15 cellular contexts compared by ENCODE assay signal in genomic region chr4:137519406-137519805, GRCh38. TPM values are rescaled to one million over a fixed set of nuclear protein-coding genes. Genes with fewer than 3 reads are reported as not detected.
DNase-seq lines count a peak whose midpoint lies in the region; TF ChIP-seq lines count a peak whose summit lies in the region.
"Had no signal": no experiment of that assay in that cellular context is flagged by ENCODE, and none has a peak within 500 bp of the region (broad histone marks: within the 10 kb centered on the region; RNA-seq: fewer than 3 reads in every experiment).

No MANE protein-coding gene starts in this region.

- H3K9me3 Mint-ChIP-seq in MCF 10A (ENCODE audit: unreplicated experiment): no peaks in the 10 kb centered on the region

- H3K9me3 ChIP-seq in breast epithelium (no peaks in the 10 kb centered on the region), uterus (no peaks in the 10 kb centered on the region)
- H3K9me3 ChIP-seq: Caco-2 had no signal

- no peak for TF ChIP-seq CTCF in MCF 10A (IDR thresholded peaks at IDR 0.05; ENCODE audit: unreplicated experiment)
- TF ChIP-seq CTCF in breast epithelium (IDR thresholded peaks at IDR 0.05): no peak
- no peak for TF ChIP-seq CTCF in astrocyte of the spinal cord (IDR thresholded peaks at IDR 0.05; ENCODE audit: low read depth, low read length)
- no peak for TF ChIP-seq CTCF in uterus (IDR thresholded peaks at IDR 0.05)

- peaks cover 15% of the 10 kb centered on the region for H3K36me3 Mint-ChIP-seq in MCF 10A (ENCODE audit: insufficient read depth, unreplicated experiment)
- H3K36me3 Mint-ChIP-seq: activated naive CD8-positive, alpha-beta T cell; IgD-negative memory B cell had no signal

- CTCF ChIA-PET in MCF 10A (lab: Yijun Ruan, JAX): interaction anchor here (0.6 kb wide), 1 partner anchor 1418 kb away, joined by 3 read pairs; no protein-coding TSS in a partner anchor

- H3K27me3 ChIP-seq in breast epithelium (no peaks in the 10 kb centered on the region), uterus (no peaks in the 10 kb centered on the region)

- peaks cover 26% of the 10 kb centered on the region for H3K4me1 Mint-ChIP-seq in MCF 10A (ENCODE audit: insufficient read depth, unreplicated experiment)
- H3K4me1 Mint-ChIP-seq: IgD-negative memory B cell had no signal

- intact Hi-C loops in MCF 10A (cut with micrococcal nuclease): no loop called here
- intact Hi-C loops in breast epithelium (cut with DNase I; ENCODE audit: low total_unique reads): no loop called here
- intact Hi-C loops in uterus (cut with DNase I; ENCODE audit: low total_unique reads): no loop called here

- DNase-seq in MCF 10A (ENCODE audit: unreplicated experiment) (peak; percentile 30), breast epithelium (ENCODE audit: low spot score in 2 of 2) (no peak), astrocyte of the spinal cord (ENCODE audit: low read depth, low spot score) (peak; percentile 81), iris pigment epithelial cell (ENCODE audit: low read depth) (peak; percentile 83), uterus (no peak), NCI-H146 treated with DMSO at 0.1 percent for 48 hours (lab: John Stamatoyannopoulos, UW; ENCODE audit: unreplicated experiment) (no peak), NCI-H1417 (lab: John Stamatoyannopoulos, UW) (no peak)
- no peak for DNase-seq in activated T-cell treated with anti-CD3 and anti-CD28 coated beads, Interleukin-2, amount 50 U/mL, for 48 hours
- DNase-seq: 8988T, Caco-2, left ventricle myocardium superior, NCI-H1436 treated with DMSO at 0.1 percent for 48 hours, NCI-H510A treated with DMSO at 0.1 percent for 48 hours had no signal

- no peaks in the 10 kb centered on the region for H3K27me3 Mint-ChIP-seq in MCF 10A (ENCODE audit: insufficient read depth, unreplicated experiment)
- H3K27me3 Mint-ChIP-seq: activated naive CD8-positive, alpha-beta T cell; IgD-negative memory B cell had no signal

- no peak overlapping the region for H3K4me3 ChIP-seq in breast epithelium
- H3K4me3 ChIP-seq in astrocyte of the spinal cord (ENCODE audit: low read depth, low read length): no peak overlapping the region
- H3K4me3 ChIP-seq in uterus: no peak overlapping the region

- in situ Hi-C loops in astrocyte of the spinal cord (cut with HindIII; ENCODE audit: low sequenced_read_pairs): no loop called here

- H3K36me3 ChIP-seq in breast epithelium (no peaks in the 10 kb centered on the region), uterus (no peaks in the 10 kb centered on the region)

- TF ChIP-seq POLR2A in breast epithelium (IDR thresholded peaks at IDR 0.05) (no peak), uterus (IDR thresholded peaks at IDR 0.05) (no peak)

- no TSS peak for BruUV-seq in MCF 10A (replicated peaks; lab: Mats Ljungman, UMichigan)

- peak overlapping the region; percentile 60 for H3K27ac Mint-ChIP-seq in MCF 10A (ENCODE audit: low read depth, unreplicated experiment)
- H3K27ac Mint-ChIP-seq: activated naive CD8-positive, alpha-beta T cell; IgD-negative memory B cell had no signal

- H3K4me1 ChIP-seq in breast epithelium: no peaks in the 10 kb centered on the region
- H3K4me1 ChIP-seq in uterus: no peaks in the 10 kb centered on the region
- H3K4me1 ChIP-seq: Caco-2 had no signal

- no peak overlapping the region for H3K4me3 Mint-ChIP-seq in MCF 10A (ENCODE audit: unreplicated experiment)
- H3K4me3 Mint-ChIP-seq: activated naive CD8-positive, alpha-beta T cell; IgD-negative memory B cell had no signal

- POLR2A ChIA-PET in MCF 10A (lab: Yijun Ruan, JAX): no interaction called here

- H3K27ac ChIP-seq in breast epithelium (no peak overlapping the region), uterus (peak overlapping the region; percentile 36 to 62)

RNA-seq across cellular contexts. Expression of gene PCDH18, which starts 12.9 kb away (rescaled TPM):
- total RNA-seq in MCF 10A (2022): 3.5 and 4.9 TPM in 2 replicates
- 10 to 100 TPM; 34.2 to 67.2 (median 52.1) TPM for total RNA-seq in breast epithelium
- total RNA-seq in uterus: 100 to 1,000 TPM in 2 of 4 donors, 10 to 100 TPM in 2; 27.5 to 258 (median 107) TPM

Comparison
In these comparisons a context has a peak if more than half of its experiments do, and no peak if none do; other contexts are left out.
1. DNase-seq: peak in MCF 10A (single experiment), astrocyte of the spinal cord (single experiment) and iris pigment epithelial cell (single experiment); none in breast epithelium (0 of 2), uterus (0 of 2), NCI-H146 treated with DMSO at 0.1 percent for 48 hours (single experiment), activated T-cell treated with anti-CD3 and anti-CD28 coated beads, Interleukin-2, amount 50 U/mL, for 48 hours (0 of 2) and NCI-H1417 (0 of 3).
2. H3K27ac ChIP-seq: peak in uterus (2 of 2); none in breast epithelium (0 of 2).